ENCODE assay signal across 17 cellular contexts in genomic region chr12:71626768-71627167, GRCh38. TPM values are rescaled to one million over a fixed set of nuclear protein-coding genes. Genes with fewer than 3 reads are reported as not detected.
DNase-seq lines count a peak whose midpoint lies in the region; ATAC-seq and TF ChIP-seq lines count a peak whose summit lies in the region.
"Had no signal": no experiment of that assay in that cellular context is flagged by ENCODE, and none has a peak within 500 bp of the region (broad histone marks: within the 10 kb centered on the region; RNA-seq: fewer than 3 reads in every experiment).

No MANE protein-coding gene starts in this region.

- no peaks in the 10 kb centered on the region for H4K20me1 ChIP-seq in KMS-11 (ENCODE audit: insufficient read depth)

- H3K27ac ChIP-seq in KMS-11 (no peak overlapping the region), tibial artery (no peak overlapping the region)
- H3K27ac ChIP-seq: A549, colonic mucosa, HL-60 had no signal

- H3K36me3 Mint-ChIP-seq in activated CD8-positive, alpha-beta T cell treated with anti-CD3 and anti-CD28 coated beads for 36 hours (ENCODE audit: low read depth) = peaks cover 54% of the 10 kb centered on the region
- peaks cover 67% of the 10 kb centered on the region for H3K36me3 Mint-ChIP-seq in activated CD8-positive, alpha-beta T cell treated with anti-CD3 and anti-CD28 coated beads, Interleukin-2, amount 10 ng/mL, durations not matched to agents 7 days and 5 days (ENCODE audit: low read depth)
- H3K36me3 Mint-ChIP-seq in nephron (ENCODE audit: low read depth) = peaks cover 66% of the 10 kb centered on the region

- H3K9me3 ChIP-seq in tibial artery = no peaks in the 10 kb centered on the region
- H3K9me3 ChIP-seq: A549, colonic mucosa had no signal

- DNase-seq in activated CD8-positive, alpha-beta T cell treated with anti-CD3 and anti-CD28 coated beads for 36 hours = no peak
- no peak for DNase-seq in activated CD8-positive, alpha-beta T cell treated with anti-CD3 and anti-CD28 coated beads, Interleukin-2, amount 10 ng/mL, durations not matched to agents 7 days and 5 days
- DNase-seq in choroid plexus epithelial cell (ENCODE audit: low read depth) (peak; percentile 19), tibial artery (no peak)
- DNase-seq: activated CD4-positive, alpha-beta memory T cell treated with anti-CD3 and anti-CD28 coated beads, Interleukin-2, amount 10 ng/mL, durations not matched to agents 7 days and 5 days; activated gamma-delta T cell treated with Interleukin-2 at 50 U/mL for 16 hours; colonic mucosa; NCI-H187; SHP77; substantia nigra had no signal

- peak overlapping the region; percentile 7 for H3K27ac Mint-ChIP-seq in activated CD8-positive, alpha-beta T cell treated with anti-CD3 and anti-CD28 coated beads for 36 hours
- no peak overlapping the region for H3K27ac Mint-ChIP-seq in activated CD8-positive, alpha-beta T cell treated with anti-CD3 and anti-CD28 coated beads, Interleukin-2, amount 10 ng/mL, durations not matched to agents 7 days and 5 days
- peak overlapping the region in 2 of 3 experiments; percentile 40 to 77 for H3K27ac Mint-ChIP-seq in nephron

- H2AFZ ChIP-seq in KMS-11 (ENCODE audit: low read depth) = no peak overlapping the region

- H3K9ac ChIP-seq in KMS-11 = no peak overlapping the region

- no peak for TF ChIP-seq CTCF in activated CD8-positive, alpha-beta T cell treated with anti-CD3 and anti-CD28 coated beads for 36 hours (IDR thresholded peaks at IDR 0.05)
- TF ChIP-seq CTCF in KMS-11 (conservative IDR thresholded peaks at IDR 0.05; ENCODE audit: low read depth, low read length) (no peak), choroid plexus epithelial cell (conservative IDR thresholded peaks at IDR 0.05; ENCODE audit: low read depth, low read length) (no peak), nephron (IDR thresholded peaks at IDR 0.05; ENCODE audit: unreplicated experiment in 3 of 3) (no peak), tibial artery (IDR thresholded peaks at IDR 0.05) (no peak)

- CTCF ChIA-PET in activated CD8-positive, alpha-beta T cell treated with anti-CD3 and anti-CD28 coated beads for 36 hours (lab: Charles Lee) = interaction anchor here (0.9 to 3.6 kb wide), 6 partner anchors 10 to 120 kb away, joined by 3 to 30 read pairs (median 4); partner anchors contain the start of genes THAP2 and ZFC3H1
- CTCF ChIA-PET in activated CD8-positive, alpha-beta T cell treated with anti-CD3 and anti-CD28 coated beads, Interleukin-2, amount 10 ng/mL, durations not matched to agents 7 days and 5 days (lab: Charles Lee) = interaction anchor here (1.1 to 4.0 kb wide), 5 partner anchors 11 to 220 kb away, joined by 3 to 46 read pairs (median 8); no protein-coding TSS in a partner anchor

- H3K27me3 Mint-ChIP-seq in activated CD8-positive, alpha-beta T cell treated with anti-CD3 and anti-CD28 coated beads for 36 hours = no peaks in the 10 kb centered on the region
- H3K27me3 Mint-ChIP-seq in activated CD8-positive, alpha-beta T cell treated with anti-CD3 and anti-CD28 coated beads, Interleukin-2, amount 10 ng/mL, durations not matched to agents 7 days and 5 days (ENCODE audit: low read depth) = no peaks in the 10 kb centered on the region
- H3K27me3 Mint-ChIP-seq in nephron (ENCODE audit: low read depth) = no peaks in the 10 kb centered on the region
- H3K27me3 Mint-ChIP-seq: activated CD4-positive, alpha-beta memory T cell treated with anti-CD3 and anti-CD28 coated beads, Interleukin-2, amount 10 ng/mL, durations not matched to agents 7 days and 5 days; memory B cell had no signal

- intact Hi-C loops in activated CD8-positive, alpha-beta T cell treated with anti-CD3 and anti-CD28 coated beads for 36 hours (cut with micrococcal nuclease) = no loop called here
- intact Hi-C loops in tibial artery (cut with DNase I; ENCODE audit: low total_unique reads) = no loop called here

- no peak overlapping the region for H3K4me3 Mint-ChIP-seq in activated CD8-positive, alpha-beta T cell treated with anti-CD3 and anti-CD28 coated beads for 36 hours
- no peak overlapping the region for H3K4me3 Mint-ChIP-seq in activated CD8-positive, alpha-beta T cell treated with anti-CD3 and anti-CD28 coated beads, Interleukin-2, amount 10 ng/mL, durations not matched to agents 7 days and 5 days
- H3K4me3 Mint-ChIP-seq in nephron = no peak overlapping the region
- H3K4me3 Mint-ChIP-seq: activated CD4-positive, alpha-beta memory T cell treated with anti-CD3 and anti-CD28 coated beads, Interleukin-2, amount 10 ng/mL, durations not matched to agents 7 days and 5 days; memory B cell had no signal

- H3K4me3 ChIP-seq in KMS-11 (IDR thresholded peaks at IDR 0.05; ENCODE audit: insufficient read depth, low read depth, low read length) (no peak overlapping the region), choroid plexus epithelial cell (ENCODE audit: low read depth, low read length) (no peak overlapping the region), tibial artery (no peak overlapping the region)
- H3K4me3 ChIP-seq: A549, colonic mucosa had no signal

- H3K4me2 ChIP-seq in KMS-11 = peak overlapping the region; percentile 17; the same call in 1 of the 2 replicates
- H3K4me2 ChIP-seq: A549 had no signal

- ATAC-seq in activated CD8-positive, alpha-beta T cell treated with anti-CD3 and anti-CD28 coated beads for 36 hours = no peak
- ATAC-seq in activated CD8-positive, alpha-beta T cell treated with anti-CD3 and anti-CD28 coated beads, Interleukin-2, amount 10 ng/mL, durations not matched to agents 7 days and 5 days = no peak
- ATAC-seq in GM18867 (IDR thresholded peaks at IDR 0.05; ENCODE audit: unreplicated experiment) = no peak
- ATAC-seq in GM18517 (IDR thresholded peaks at IDR 0.05; ENCODE audit: unreplicated experiment) = no peak
- ATAC-seq: A549 had no signal

- H3K27me3 ChIP-seq in KMS-11 (ENCODE audit: insufficient read depth, low read depth) = no peaks in the 10 kb centered on the region
- H3K27me3 ChIP-seq in tibial artery = no peaks in the 10 kb centered on the region
- H3K27me3 ChIP-seq: colonic mucosa had no signal

- H3K4me1 Mint-ChIP-seq in activated CD8-positive, alpha-beta T cell treated with anti-CD3 and anti-CD28 coated beads for 36 hours (ENCODE audit: low read depth) = peaks cover 14% of the 10 kb centered on the region
- H3K4me1 Mint-ChIP-seq in activated CD8-positive, alpha-beta T cell treated with anti-CD3 and anti-CD28 coated beads, Interleukin-2, amount 10 ng/mL, durations not matched to agents 7 days and 5 days (ENCODE audit: low read depth) = peaks cover 13% of the 10 kb centered on the region
- peaks cover 4% of the 10 kb centered on the region for H3K4me1 Mint-ChIP-seq in nephron

- no peaks in the 10 kb centered on the region for H3K79me2 ChIP-seq in KMS-11 (ENCODE audit: insufficient read depth, low read depth)

- POLR2A ChIA-PET in activated CD8-positive, alpha-beta T cell treated with anti-CD3 and anti-CD28 coated beads for 36 hours (lab: Charles Lee) = interaction anchor here (1.4 kb wide), 1 partner anchor 37 kb away, joined by 4 read pairs; the partner anchor contains the start of gene THAP2
- POLR2A ChIA-PET in activated CD8-positive, alpha-beta T cell treated with anti-CD3 and anti-CD28 coated beads, Interleukin-2, amount 10 ng/mL, durations not matched to agents 7 days and 5 days (lab: Charles Lee) = interaction anchor here (1.9 kb wide), 1 partner anchor 37 kb away, joined by 6 read pairs; the partner anchor contains the start of genes THAP2 and ZFC3H1

- no peaks in the 10 kb centered on the region for H3K9me3 Mint-ChIP-seq in activated CD8-positive, alpha-beta T cell treated with anti-CD3 and anti-CD28 coated beads for 36 hours
- H3K9me3 Mint-ChIP-seq in activated CD8-positive, alpha-beta T cell treated with anti-CD3 and anti-CD28 coated beads, Interleukin-2, amount 10 ng/mL, durations not matched to agents 7 days and 5 days (ENCODE audit: insufficient read depth) = no peaks in the 10 kb centered on the region
- no peaks in the 10 kb centered on the region for H3K9me3 Mint-ChIP-seq in nephron
- H3K9me3 Mint-ChIP-seq: activated CD4-positive, alpha-beta memory T cell treated with anti-CD3 and anti-CD28 coated beads, Interleukin-2, amount 10 ng/mL, durations not matched to agents 7 days and 5 days; memory B cell had no signal

- H3K36me3 ChIP-seq in KMS-11 (ENCODE audit: insufficient read depth) = peaks cover 23% of the 10 kb centered on the region; the same call in 1 of the 2 replicates
- peaks cover 88 to 97% (median 97%) of the 10 kb centered on the region in 3 donors for H3K36me3 ChIP-seq in tibial artery

- peaks cover 22% of the 10 kb centered on the region for H3K4me1 ChIP-seq in KMS-11 (ENCODE audit: low read depth, poor library complexity, severe bottlenecking)
- H3K4me1 ChIP-seq in tibial artery = no peaks in the 10 kb centered on the region
- H3K4me1 ChIP-seq: A549, colonic mucosa had no signal

RNA-seq across cellular contexts. Expression of gene ZFC3H1, which starts 36.9 kb away (rescaled TPM):
- 10 to 100 TPM; 47.1 to 58.4 TPM for total RNA-seq in activated CD8-positive, alpha-beta T cell treated with anti-CD3 and anti-CD28 coated beads for 36 hours
- 10 to 100 TPM; 45.9 to 49.9 TPM for total RNA-seq in activated CD8-positive, alpha-beta T cell treated with anti-CD3 and anti-CD28 coated beads, Interleukin-2, amount 10 ng/mL, durations not matched to agents 7 days and 5 days

RNA-seq across cellular contexts. Expression of gene THAP2, which starts 37.3 kb away (rescaled TPM):
- 10 to 100 TPM; 10.8 to 12.2 TPM for total RNA-seq in activated CD8-positive, alpha-beta T cell treated with anti-CD3 and anti-CD28 coated beads for 36 hours
- total RNA-seq in activated CD8-positive, alpha-beta T cell treated with anti-CD3 and anti-CD28 coated beads, Interleukin-2, amount 10 ng/mL, durations not matched to agents 7 days and 5 days = 1 to 10 TPM; 3.5 to 5.2 TPM

RNA-seq across cellular contexts. Expression of gene TMEM19, which starts 59.1 kb away (rescaled TPM):
- 10 to 100 TPM; 14.2 to 16.5 TPM for total RNA-seq in activated CD8-positive, alpha-beta T cell treated with anti-CD3 and anti-CD28 coated beads for 36 hours
- 10 to 100 TPM; 22.1 to 23.9 TPM for total RNA-seq in activated CD8-positive, alpha-beta T cell treated with anti-CD3 and anti-CD28 coated beads, Interleukin-2, amount 10 ng/mL, durations not matched to agents 7 days and 5 days
